ENCODE assay signal across 1 cellular context in the genomic region with DNA sequence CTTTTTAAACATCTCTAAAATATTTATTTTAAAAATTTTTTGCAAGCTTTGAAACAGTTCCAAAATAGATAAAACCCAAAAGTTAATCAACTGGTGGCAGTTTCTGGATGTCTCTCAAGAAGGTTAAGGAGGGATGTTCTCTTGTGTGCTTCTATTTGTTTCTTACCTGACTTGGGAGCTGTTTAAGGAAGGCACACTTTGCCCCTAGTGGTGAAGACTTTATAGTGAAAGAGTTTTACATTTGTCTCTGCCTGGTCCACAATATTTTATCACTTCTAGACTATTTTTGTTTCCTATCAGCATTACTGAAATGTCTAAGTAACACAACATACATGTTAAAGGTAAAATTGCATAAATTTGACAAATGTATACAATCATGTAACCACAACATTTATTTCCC.
TF ChIP-seq lines count a peak whose summit lies in the region.

No MANE protein-coding gene starts in this region.

TF ChIP-seq in GM23338, 12 proteins besides CTCF, POLR2A, EP300 and RAD21 (continued from another document):
- TF ChIP-seq, protein P1, sequence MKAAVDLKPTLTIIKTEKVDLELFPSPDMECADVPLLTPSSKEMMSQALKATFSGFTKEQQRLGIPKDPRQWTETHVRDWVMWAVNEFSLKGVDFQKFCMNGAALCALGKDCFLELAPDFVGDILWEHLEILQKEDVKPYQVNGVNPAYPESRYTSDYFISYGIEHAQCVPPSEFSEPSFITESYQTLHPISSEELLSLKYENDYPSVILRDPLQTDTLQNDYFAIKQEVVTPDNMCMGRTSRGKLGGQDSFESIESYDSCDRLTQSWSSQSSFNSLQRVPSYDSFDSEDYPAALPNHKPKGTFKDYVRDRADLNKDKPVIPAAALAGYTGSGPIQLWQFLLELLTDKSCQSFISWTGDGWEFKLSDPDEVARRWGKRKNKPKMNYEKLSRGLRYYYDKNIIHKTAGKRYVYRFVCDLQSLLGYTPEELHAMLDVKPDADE (IDR thresholded peaks at IDR 0.05): no peak
